33 cellular contexts compared by ENCODE assay signal in genomic region chr17:8841844-8842243, GRCh38. TPM values are rescaled to one million over a fixed set of nuclear protein-coding genes. Genes with fewer than 3 reads are reported as not detected.
"Had no signal": no experiment of that assay in that cellular context is flagged by ENCODE, and none has a peak within 500 bp of the region (broad histone marks: within the 10 kb centered on the region; RNA-seq: fewer than 3 reads in every experiment).

No MANE protein-coding gene starts in this region.

- H3K9me3 ChIP-seq: adrenal gland, body of pancreas, colonic mucosa, gastroesophageal sphincter, ovary, right lobe of liver, uterus had no signal

- H3K4me2 ChIP-seq: hepatocyte had no signal

- H3K27me3 ChIP-seq: adrenal gland, body of pancreas, colonic mucosa, hepatocyte, ovary, right lobe of liver, uterus had no signal

- H3K4me1 ChIP-seq: adrenal gland, colonic mucosa, gastroesophageal sphincter, right lobe of liver, uterus had no signal

- FAIRE-seq: endothelial cell of umbilical vein, small intestine had no signal

- H2AFZ ChIP-seq: hepatocyte had no signal

- DNase-seq: activated B cell treated with CpG ODN at 0.5 μM for 24 hours; activated CD4-positive, alpha-beta T cell treated with anti-CD3 and anti-CD28 coated beads for 36 hours; activated CD8-positive, alpha-beta T cell treated with anti-CD3 and anti-CD28 coated beads, Interleukin-2, amount 10 ng/mL, durations not matched to agents 7 days and 5 days; activated effector memory CD4-positive, alpha-beta T cell treated with anti-CD3 and anti-CD28 coated beads, Interleukin-2, amount 50 U/mL, for 16 hours; activated naive CD4-positive, alpha-beta T cell treated with anti-CD3 and anti-CD28 coated beads for 36 hours; activated naive CD8-positive, alpha-beta T cell treated with anti-CD3 and anti-CD28 coated beads for 36 hours; adrenal gland; aorta; body of pancreas; cerebellar nuclear complex; colonic mucosa; effector memory CD8-positive, alpha-beta T cell; islet precursor cell; left ventricle myocardium superior; naive B cell; ovary; small intestine; stimulated activated CD4-positive, alpha-beta T cell treated with anti-CD3 and anti-CD28 coated beads, Interleukin-4, amount 100 ng/mL, for 24 hours; stimulated activated naive CD8-positive, alpha-beta T cell treated with anti-CD3 and anti-CD28 coated beads, Interleukin-15, amount 100 ng/mL, for 72 hours; substantia nigra; T-helper 9 cell; uterus had no signal

- H3K27ac ChIP-seq: adrenal gland, body of pancreas, colonic mucosa, gastroesophageal sphincter, hepatocyte, ovary, right lobe of liver, uterus had no signal

- H3K36me3 ChIP-seq: adrenal gland, colonic mucosa, gastroesophageal sphincter, ovary, right lobe of liver, uterus had no signal

- ATAC-seq: activated CD4-positive, alpha-beta T cell treated with anti-CD3 and anti-CD28 coated beads for 36 hours; activated CD8-positive, alpha-beta T cell treated with anti-CD3 and anti-CD28 coated beads, Interleukin-2, amount 10 ng/mL, durations not matched to agents 7 days and 5 days; body of pancreas; effector memory CD8-positive, alpha-beta T cell; gastroesophageal sphincter; left ventricle myocardium superior; right lobe of liver; stimulated activated memory B cell treated with anti-CD40 and anti-IgM and Interleukin-4, amounts not matched to agents 10 μg/mL and 1 μg/mL and 100 μg/mL, for 72 hours; stimulated activated naive CD8-positive, alpha-beta T cell treated with anti-CD3 and anti-CD28 coated beads, Interleukin-15, amount 100 ng/mL, for 72 hours had no signal

- H3K79me2 ChIP-seq: hepatocyte had no signal

- H3K4me3 ChIP-seq: adrenal gland, body of pancreas, colonic mucosa, gastroesophageal sphincter, hepatocyte, ovary, right lobe of liver, uterus had no signal

RNA-seq across cellular contexts. Expression of gene PIK3R6, which starts 25.6 kb away (rescaled TPM):
- total RNA-seq: endothelial cell of umbilical vein, fibroblast of lung, fibroblast of villous mesenchyme, lung microvascular endothelial cell, mesothelial cell of epicardium, renal cortical epithelial cell had no signal
- polyA plus RNA-seq: endothelial cell of umbilical vein, neural cell had no signal

RNA-seq across cellular contexts. Expression of gene MFSD6L, which starts 42.7 kb away (rescaled TPM):
- total RNA-seq: activated naive CD4-positive, alpha-beta T cell treated with anti-CD3 and anti-CD28 coated beads for 36 hours; activated naive CD8-positive, alpha-beta T cell treated with anti-CD3 and anti-CD28 coated beads for 36 hours; endothelial cell of umbilical vein; fibroblast of lung; fibroblast of villous mesenchyme; left ventricle myocardium superior; lung microvascular endothelial cell; renal cortical epithelial cell; right lobe of liver had no signal
- polyA plus RNA-seq: aorta, endothelial cell of umbilical vein, fibroblast of lung, neural cell, ovary had no signal
